ENCODE assay signal across 21 cellular contexts in the genomic region with DNA sequence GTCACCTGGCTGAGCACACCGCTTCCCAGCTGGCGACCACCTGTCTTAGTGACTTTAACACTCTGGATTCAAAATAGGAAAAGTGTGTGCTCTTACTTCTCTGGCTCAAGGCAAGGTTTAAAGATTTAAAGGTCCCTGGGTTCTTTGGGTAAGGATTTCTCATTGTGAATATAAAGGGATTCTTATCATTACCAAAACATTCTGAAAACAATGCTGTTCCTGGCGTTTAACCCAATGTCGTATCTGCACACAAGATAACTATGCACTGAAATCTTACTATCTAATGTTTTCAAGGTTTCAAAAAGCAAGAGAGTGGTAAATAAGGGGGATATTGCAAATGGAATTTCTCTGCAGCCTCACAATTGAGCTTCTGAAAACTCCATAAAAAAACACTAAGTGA. TPM values are rescaled to one million over a fixed set of nuclear protein-coding genes. Genes with fewer than 3 reads are reported as not detected.
DNase-seq lines count a peak whose midpoint lies in the region; ATAC-seq, FAIRE-seq and TF ChIP-seq lines count a peak whose summit lies in the region.
"Had no signal": no experiment of that assay in that cellular context is flagged by ENCODE, and none has a peak within 500 bp of the region (broad histone marks: within the 10 kb centered on the region; RNA-seq: fewer than 3 reads in every experiment).

No MANE protein-coding gene starts in this region.

- peak; percentile 20 for FAIRE-seq in astrocyte (lab: Jason Lieb, UNC)
- no peak for FAIRE-seq in endothelial cell of umbilical vein (lab: Jason Lieb, UNC)
- FAIRE-seq: A549, GM12891 had no signal

- H3K4ac ChIP-seq in mesendoderm (ENCODE audit: low read depth, low read length): no peak overlapping the region

- no peaks in the 10 kb centered on the region for H3K36me3 Mint-ChIP-seq in astrocyte (ENCODE audit: low read depth, unreplicated experiment)
- H3K36me3 Mint-ChIP-seq: CD4-positive, alpha-beta memory T cell had no signal

- no peak for ATAC-seq in GM21717 (IDR thresholded peaks at IDR 0.05; ENCODE audit: unreplicated experiment)
- ATAC-seq: A549, GM23338, HCT116 had no signal

- H3K27me3 Mint-ChIP-seq in astrocyte (ENCODE audit: low read depth, unreplicated experiment): no peaks in the 10 kb centered on the region
- H3K27me3 Mint-ChIP-seq: CD4-positive, alpha-beta memory T cell had no signal

- H3K9me3 ChIP-seq in astrocyte (ENCODE audit: insufficient read depth, low read depth, low read length) (no peaks in the 10 kb centered on the region), endothelial cell of umbilical vein (replicated peaks; ENCODE audit: control insufficient read depth, insufficient read depth, low read length) (no peaks in the 10 kb centered on the region)

- BruUV-seq in endothelial cell of umbilical vein (replicated peaks; lab: Mats Ljungman, UMichigan): no TSS peak

- H3K4me3 ChIP-seq in astrocyte (ENCODE audit: insufficient read depth, low read depth, low read length) (no peak overlapping the region), endothelial cell of umbilical vein (replicated peaks in 1 of 3; ENCODE audit: insufficient read depth in 1 of 3, low read depth in 1 of 3, low read length in 3 of 3) (no peak overlapping the region), mesendoderm (ENCODE audit: low read length) (no peak overlapping the region), lower leg skin (ENCODE audit: low read depth, poor library complexity, severe bottlenecking) (no peak overlapping the region)
- H3K4me3 ChIP-seq: A549, GM23338 had no signal

- TF ChIP-seq CTCF in astrocyte (IDR thresholded peaks at IDR 0.05; ENCODE audit: insufficient read depth, low read depth, low read length) (no peak), endothelial cell of umbilical vein (IDR thresholded peaks at IDR 0.05; ENCODE audit: extremely low read depth in 1 of 2, insufficient read depth in 1 of 2, low read depth in 1 of 2, low read length in 2 of 2) (no peak), GM20000 (IDR thresholded peaks at IDR 0.05; ENCODE audit: extremely low read depth, missing control alignments) (no peak), lower leg skin (IDR thresholded peaks at IDR 0.05) (no peak)

- no peaks in the 10 kb centered on the region for H3K79me1 ChIP-seq in mesendoderm (ENCODE audit: low read length)

- no peak overlapping the region for H4K8ac ChIP-seq in mesendoderm (ENCODE audit: low read depth, low read length)

- no peaks in the 10 kb centered on the region for H4K20me1 ChIP-seq in astrocyte (ENCODE audit: insufficient read depth, low read length)
- H4K20me1 ChIP-seq in endothelial cell of umbilical vein (replicated peaks; ENCODE audit: control insufficient read depth, extremely low read depth, insufficient read depth, low read length): no peaks in the 10 kb centered on the region

- H3K4me1 Mint-ChIP-seq in astrocyte (ENCODE audit: low read depth, unreplicated experiment): peaks cover 8% of the 10 kb centered on the region
- H3K4me1 Mint-ChIP-seq: CD4-positive, alpha-beta memory T cell had no signal

- H2BK120ac ChIP-seq in mesendoderm (ENCODE audit: low read depth, low read length): no peak overlapping the region

- TF ChIP-seq POLR2A in endothelial cell of umbilical vein (IDR thresholded peaks at IDR 0.05; ENCODE audit: low read depth, low read length) (no peak), lower leg skin (IDR thresholded peaks at IDR 0.05) (no peak)

- H3K9ac ChIP-seq in astrocyte (ENCODE audit: low read length) (no peak overlapping the region), endothelial cell of umbilical vein (replicated peaks; ENCODE audit: extremely low read depth, insufficient read depth, low read length) (no peak overlapping the region), mesendoderm (ENCODE audit: low read length) (no peak overlapping the region)

- H3K27me3 ChIP-seq in astrocyte (ENCODE audit: insufficient read depth, low read length) (peaks cover 2% of the 10 kb centered on the region), endothelial cell of umbilical vein (ENCODE audit: control insufficient read depth in 2 of 2, insufficient read depth in 2 of 2, low read length in 2 of 2) (no peaks in the 10 kb centered on the region), mesendoderm (ENCODE audit: insufficient read depth, low read length, poor library complexity) (no peaks in the 10 kb centered on the region)

- DNase-seq in astrocyte (ENCODE audit: low read depth) (no peak), endothelial cell of umbilical vein (ENCODE audit: low read depth, low spot score) (peak; percentile 63), mesendoderm (no peak), GM20000 (ENCODE audit: low spot score) (no peak), AG08396 (ENCODE audit: low spot score) (no peak), lower leg skin (ENCODE audit: low spot score in 2 of 2) (no peak)
- DNase-seq: 8988T; ACHN; C1 segment of cervical spinal cord; Calu3; CD4-positive, alpha-beta memory T cell; COR-L47; DMS53; GF-D8; H9 had no signal

- H3K27ac ChIP-seq in astrocyte (ENCODE audit: low read depth, low read length) (no peak overlapping the region), endothelial cell of umbilical vein (ENCODE audit: insufficient read depth, low read depth, low read length) (no peak overlapping the region), mesendoderm (ENCODE audit: low read depth, low read length) (peak overlapping the region; percentile 82)
- H3K27ac ChIP-seq: A549 had no signal

- H2BK15ac ChIP-seq in mesendoderm (replicated peaks; ENCODE audit: low read depth): no peak overlapping the region

- POLR2A ChIA-PET in endothelial cell of umbilical vein (lab: Charles Lee): no interaction called here

- H2BK5ac ChIP-seq in mesendoderm (ENCODE audit: low read length): peak overlapping the region; percentile 28

- peak overlapping the region; percentile 66 for H3K56ac ChIP-seq in mesendoderm (ENCODE audit: low read length)

- intact Hi-C loops in endothelial cell of umbilical vein (cut with micrococcal nuclease): no loop called here
- intact Hi-C loops in lower leg skin (cut with DNase I; ENCODE audit: low total_unique reads): no loop called here

- H3K27ac Mint-ChIP-seq in astrocyte (ENCODE audit: unreplicated experiment): no peak overlapping the region
- H3K27ac Mint-ChIP-seq: CD4-positive, alpha-beta memory T cell; GM23338 had no signal

- dilution Hi-C loops in endothelial cell of umbilical vein (cut with MboI; ENCODE audit: extremely low pct_ligation_motif_present, low sequenced_read_pairs): no loop called here

- H3K79me2 ChIP-seq in astrocyte (ENCODE audit: insufficient read depth, low read length) (no peaks in the 10 kb centered on the region), endothelial cell of umbilical vein (ENCODE audit: control insufficient read depth, insufficient read depth, low read length) (no peaks in the 10 kb centered on the region), mesendoderm (ENCODE audit: control insufficient read depth, insufficient read depth, low read length) (no peaks in the 10 kb centered on the region)

- H3K9me3 Mint-ChIP-seq in astrocyte (ENCODE audit: unreplicated experiment): no peaks in the 10 kb centered on the region

- H3K23ac ChIP-seq in mesendoderm (ENCODE audit: low read length): no peak overlapping the region

- no peak overlapping the region for H2AK5ac ChIP-seq in mesendoderm (ENCODE audit: low read length)

- H3K4me1 ChIP-seq in astrocyte (ENCODE audit: insufficient read depth, low read length) (no peaks in the 10 kb centered on the region), endothelial cell of umbilical vein (ENCODE audit: control insufficient read depth, extremely low read depth, insufficient read depth, low read length) (no peaks in the 10 kb centered on the region), mesendoderm (ENCODE audit: control insufficient read depth, low read depth, low read length) (peaks cover 14% of the 10 kb centered on the region)
- H3K4me1 ChIP-seq: A549 had no signal

- H2AFZ ChIP-seq in astrocyte (ENCODE audit: low read depth, low read length) (no peak overlapping the region), endothelial cell of umbilical vein (ENCODE audit: low read depth, low read length) (no peak overlapping the region)
- H2AFZ ChIP-seq: GM23338 had no signal

- H3K9me1 ChIP-seq in endothelial cell of umbilical vein (replicated peaks; ENCODE audit: control insufficient read depth, extremely low read depth, insufficient read depth, low read length): no peaks in the 10 kb centered on the region

- CTCF ChIA-PET in endothelial cell of umbilical vein (lab: Charles Lee): interaction anchor here (1.0 to 1.1 kb wide), 2 partner anchors 9 to 31 kb away, joined by 3 read pairs; no protein-coding TSS in a partner anchor

- H3K36me3 ChIP-seq in astrocyte (ENCODE audit: insufficient read depth, low read length) (no peaks in the 10 kb centered on the region), endothelial cell of umbilical vein (ENCODE audit: control insufficient read depth in 2 of 2, extremely low read depth in 1 of 2, insufficient read depth in 2 of 2, low read length in 2 of 2) (no peaks in the 10 kb centered on the region), mesendoderm (ENCODE audit: control insufficient read depth, insufficient read depth, low read length) (no peaks in the 10 kb centered on the region)

- no CpG with 5 or more reads among the region's 4 CpGs for WGBS in mesendoderm (ENCODE audit: extremely low coverage, insufficient coverage, low lambda C conversion rate)
- WGBS in lower leg skin, 2 donors: 56 to 60% methylated on average over 4 of the region's 4 CpGs

- no peak overlapping the region for H4K5ac ChIP-seq in mesendoderm (ENCODE audit: low read length)

- no peak overlapping the region for H3K4me3 Mint-ChIP-seq in astrocyte (ENCODE audit: unreplicated experiment)
- H3K4me3 Mint-ChIP-seq: CD4-positive, alpha-beta memory T cell; GM23338; H9 had no signal

- H3K4me2 ChIP-seq in astrocyte (ENCODE audit: low read length): no peak overlapping the region
- no peak overlapping the region for H3K4me2 ChIP-seq in endothelial cell of umbilical vein (ENCODE audit: insufficient read depth, low read length)
- no peak overlapping the region for H3K4me2 ChIP-seq in mesendoderm (ENCODE audit: low read length)
- H3K4me2 ChIP-seq: A549, GM23338 had no signal

- H3K18ac ChIP-seq in mesendoderm (ENCODE audit: low read length): peak overlapping the region; percentile 4

TF ChIP-seq in endothelial cell of umbilical vein, 7 proteins besides CTCF, POLR2A, EP300 and RAD21 (continues in another document):
- TF ChIP-seq FOS (IDR thresholded peaks at IDR 0.05; ENCODE audit: borderline replicate concordance, insufficient read depth, low read length): no peak

RNA-seq across cellular contexts. Expression of gene BMP2, which starts 43.8 kb away (rescaled TPM):
- total RNA-seq in astrocyte (4.7 and 9.2 TPM in 2 replicates), endothelial cell of umbilical vein (11.1 and 15.7 TPM in 2 replicates), lower leg skin (10 to 100 TPM; 21.0 to 42.8 (median 23.7) TPM)
- polyA plus RNA-seq in endothelial cell of umbilical vein: 5.5 and 7.1 TPM in 2 replicates
- 7.6 and 7.9 TPM in 2 replicates for polyA plus RNA-seq in endothelial cell of umbilical vein (2011; cell fraction: cytosol; rRNA removed)
- 11.6 and 15.8 TPM in 2 replicates for polyA plus RNA-seq in endothelial cell of umbilical vein (2011; cell fraction: nucleus; rRNA removed)
- 10.4 and 14.2 TPM in 2 replicates for polyA plus RNA-seq in endothelial cell of umbilical vein (2012)
- 10.8 and 11.3 TPM in 2 replicates for polyA minus RNA-seq in endothelial cell of umbilical vein
- 52.6 TPM for polyA minus RNA-seq in endothelial cell of umbilical vein (2011; cell fraction: cytosol; rRNA and poly(A)+ RNA removed)
- polyA minus RNA-seq in endothelial cell of umbilical vein (2011; cell fraction: nucleus; rRNA and poly(A)+ RNA removed): 18.9 and 21.6 TPM in 2 replicates
- polyA plus RNA-seq in mesendoderm (2013, experiment 1 of 2): 50.4 TPM
- 47.1 TPM for polyA plus RNA-seq in mesendoderm (2013, experiment 2 of 2)
- total RNA-seq: CD4-positive, alpha-beta memory T cell; G401 had no signal
- polyA plus RNA-seq: CD4-positive, alpha-beta memory T cell had no signal
